9 cellular contexts compared by ENCODE assay signal in the genomic region with DNA sequence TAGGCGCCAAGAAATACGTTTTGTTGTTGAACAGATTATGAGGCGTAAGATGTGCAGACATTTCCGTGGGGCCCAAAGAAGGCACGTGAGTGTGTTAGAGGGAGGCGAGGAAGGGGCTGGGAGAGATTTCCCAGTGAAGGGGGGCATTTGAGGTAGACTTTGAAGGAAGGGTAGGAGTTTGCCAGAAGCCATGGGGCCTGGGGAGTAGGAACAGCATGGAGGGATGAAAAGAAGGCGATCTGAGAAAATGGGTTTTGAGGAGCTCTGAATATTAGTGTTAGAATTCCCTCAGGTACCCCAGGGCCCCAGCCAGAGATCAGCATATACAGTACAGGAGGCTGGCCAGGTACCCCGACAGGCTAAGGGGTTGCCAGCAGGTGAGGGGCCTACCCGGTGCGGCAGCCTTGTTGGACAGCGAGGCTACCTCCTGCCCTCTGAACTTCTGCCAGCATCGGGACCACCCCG. TPM values are rescaled to one million over a fixed set of nuclear protein-coding genes. Genes with fewer than 3 reads are reported as not detected.
A peak's percentile ranks its signal among the peaks of the same experiment; 100 is the strongest.
DNase-seq lines count a peak whose midpoint lies in the region; ATAC-seq, FAIRE-seq and TF ChIP-seq lines count a peak whose summit lies in the region.
"Had no signal": no experiment of that assay in that cellular context is flagged by ENCODE, and none has a peak within 500 bp of the region (broad histone marks: within the 10 kb centered on the region; RNA-seq: fewer than 3 reads in every experiment).

No MANE protein-coding gene starts in this region.

- H3K9me3 Mint-ChIP-seq in activated CD8-positive, alpha-beta memory T cell treated with anti-CD3 and anti-CD28 coated beads, Interleukin-2, amount 10 ng/mL, durations not matched to agents 7 days and 5 days (ENCODE audit: low read depth), result no peaks in the 10 kb centered on the region
- H3K9me3 Mint-ChIP-seq in activated naive CD4-positive, alpha-beta T cell treated with anti-CD3 and anti-CD28 coated beads, Interleukin-2, amount 50 U/mL, for 72 hours, result no peaks in the 10 kb centered on the region

- H3K4me1 ChIP-seq in kidney (ENCODE audit: control insufficient read depth in 1 of 2, insufficient read depth in 1 of 2, low read depth in 1 of 2, low read length in 2 of 2) (peaks cover 20 to 23% of the 10 kb centered on the region in 2 donors), testis (peaks cover 28% of the 10 kb centered on the region)

- no peaks in the 10 kb centered on the region for H3K27me3 ChIP-seq in testis

- WGBS in testis, 2 donors, result 29 to 35% methylated on average over 8 to 13 of the region's 13 CpGs

- TF ChIP-seq POLR2A in testis (IDR thresholded peaks at IDR 0.05), result no peak

- H3K27ac Mint-ChIP-seq in activated CD8-positive, alpha-beta memory T cell treated with anti-CD3 and anti-CD28 coated beads, Interleukin-2, amount 10 ng/mL, durations not matched to agents 7 days and 5 days, result peak overlapping the region; percentile 94
- H3K27ac Mint-ChIP-seq in activated naive CD4-positive, alpha-beta T cell treated with anti-CD3 and anti-CD28 coated beads, Interleukin-2, amount 50 U/mL, for 72 hours, result peak overlapping the region; percentile 80 to 92

- H3K9me3 ChIP-seq in kidney (ENCODE audit: control insufficient read depth in 1 of 2, low read length in 2 of 2) (no peaks in the 10 kb centered on the region), testis (no peaks in the 10 kb centered on the region)

- peak overlapping the region; percentile 46 to 77 for H3K4me3 ChIP-seq in kidney (ENCODE audit: low read length in 2 of 2)
- H3K4me3 ChIP-seq in testis, result peak overlapping the region; percentile 85 to 95

- H3K36me3 Mint-ChIP-seq in activated CD8-positive, alpha-beta memory T cell treated with anti-CD3 and anti-CD28 coated beads, Interleukin-2, amount 10 ng/mL, durations not matched to agents 7 days and 5 days, result peaks cover 29% of the 10 kb centered on the region
- peaks cover 19 to 41% of the 10 kb centered on the region in 2 donors for H3K36me3 Mint-ChIP-seq in activated naive CD4-positive, alpha-beta T cell treated with anti-CD3 and anti-CD28 coated beads, Interleukin-2, amount 50 U/mL, for 72 hours

- intact Hi-C loops in kidney (cut with DNase I) (no loop called here), testis (cut with DNase I; ENCODE audit: low total_unique reads) (no loop called here)

- peak overlapping the region; percentile 14 to 89 for H3K9ac ChIP-seq in kidney (ENCODE audit: low read length in 2 of 2)

- peaks cover 30% of the 10 kb centered on the region for H3K4me1 Mint-ChIP-seq in activated CD8-positive, alpha-beta memory T cell treated with anti-CD3 and anti-CD28 coated beads, Interleukin-2, amount 10 ng/mL, durations not matched to agents 7 days and 5 days

- CTCF ChIA-PET in activated CD8-positive, alpha-beta memory T cell treated with anti-CD3 and anti-CD28 coated beads, Interleukin-2, amount 10 ng/mL, durations not matched to agents 7 days and 5 days (lab: Charles Lee), result interaction anchor here (0.7 to 5.4 kb wide), 13 partner anchors 9 to 535 kb away, joined by 3 to 53 read pairs (median 7); partner anchors contain the start of genes ATF4, RPS19BP1 and TAB1

- TF ChIP-seq CTCF in kidney (IDR thresholded peaks at IDR 0.05; ENCODE audit: borderline replicate concordance, extremely low read depth, insufficient read depth) (no peak), testis (IDR thresholded peaks at IDR 0.05) (no peak)

- ATAC-seq in activated CD8-positive, alpha-beta memory T cell treated with anti-CD3 and anti-CD28 coated beads, Interleukin-2, amount 10 ng/mL, durations not matched to agents 7 days and 5 days, result no peak
- ATAC-seq in activated naive CD4-positive, alpha-beta T cell treated with anti-CD3 and anti-CD28 coated beads, Interleukin-2, amount 50 U/mL, for 72 hours, result no peak

- H3K36me3 ChIP-seq in kidney (ENCODE audit: control insufficient read depth in 1 of 2, insufficient read depth in 2 of 2, low read length in 2 of 2), result peaks cover 19 to 21% of the 10 kb centered on the region in 2 donors
- H3K36me3 ChIP-seq in testis (ENCODE audit: low read depth, missing control alignments), result no peaks in the 10 kb centered on the region

- peak overlapping the region; percentile 87 to 92 for H3K27ac ChIP-seq in kidney (ENCODE audit: low read depth in 2 of 2, low read length in 2 of 2)
- peak overlapping the region; percentile 86 to 87 for H3K27ac ChIP-seq in testis

- peaks cover 4% of the 10 kb centered on the region for H3K27me3 Mint-ChIP-seq in activated CD8-positive, alpha-beta memory T cell treated with anti-CD3 and anti-CD28 coated beads, Interleukin-2, amount 10 ng/mL, durations not matched to agents 7 days and 5 days

- no peak for DNase-seq in activated CD8-positive, alpha-beta memory T cell treated with anti-CD3 and anti-CD28 coated beads, Interleukin-2, amount 10 ng/mL, durations not matched to agents 7 days and 5 days
- DNase-seq in activated CD8-positive, alpha-beta memory T cell treated with anti-CD3 and anti-CD28 coated beads, Interleukin-2, amount 50 U/mL, for 4 hours, result no peak
- no peak for DNase-seq in activated naive CD4-positive, alpha-beta T cell treated with anti-CD3 and anti-CD28 coated beads, Interleukin-2, amount 50 U/mL, for 72 hours (ENCODE audit: low spot score in 2 of 2)
- no peak for DNase-seq in kidney
- DNase-seq in testis, result no peak
- DNase-seq in AG20443 (ENCODE audit: low spot score), result no peak
- no peak for DNase-seq in HuH-7 (ENCODE audit: low spot score)
- no peak for DNase-seq in iPS-NIHi11 (ENCODE audit: low spot score)

- H3K4me3 Mint-ChIP-seq in activated CD8-positive, alpha-beta memory T cell treated with anti-CD3 and anti-CD28 coated beads, Interleukin-2, amount 10 ng/mL, durations not matched to agents 7 days and 5 days, result peak overlapping the region; percentile 88

- FAIRE-seq in kidney (lab: Jason Lieb, UNC), result no peak

RNA-seq across cellular contexts. Expression of gene MIEF1, which starts 0.4 kb away (rescaled TPM):
- total RNA-seq in activated CD8-positive, alpha-beta memory T cell treated with anti-CD3 and anti-CD28 coated beads, Interleukin-2, amount 10 ng/mL, durations not matched to agents 7 days and 5 days, result 10 to 100 TPM; 40.6 to 45.7 TPM
- total RNA-seq in activated naive CD4-positive, alpha-beta T cell treated with anti-CD3 and anti-CD28 coated beads, Interleukin-2, amount 50 U/mL, for 72 hours, result 10 to 100 TPM; 37.5 to 52.2 TPM
- total RNA-seq in kidney (27.9 TPM), testis (100 to 1,000 TPM in 1 of 2 donors, 10 to 100 TPM in 1; 60.6 to 120 TPM)
- polyA plus RNA-seq in kidney (ENCODE audit: insufficient read depth, low read depth, low replicate concordance) (13.0 TPM), testis (ENCODE audit: insufficient read depth, low read depth, low replicate concordance) (78.2 TPM)

RNA-seq across cellular contexts. Expression of gene ATF4, which starts 18.7 kb away (rescaled TPM):
- total RNA-seq in activated CD8-positive, alpha-beta memory T cell treated with anti-CD3 and anti-CD28 coated beads, Interleukin-2, amount 10 ng/mL, durations not matched to agents 7 days and 5 days, result 100 to 1,000 TPM; 365 to 501 TPM
- total RNA-seq in activated naive CD4-positive, alpha-beta T cell treated with anti-CD3 and anti-CD28 coated beads, Interleukin-2, amount 50 U/mL, for 72 hours, result 100 to 1,000 TPM; 460 to 506 TPM
- 261 TPM for total RNA-seq in kidney
- 293 TPM for polyA plus RNA-seq in kidney (ENCODE audit: insufficient read depth, low read depth, low replicate concordance)
- 100 to 1,000 TPM; 192 to 228 TPM for total RNA-seq in testis
- 227 TPM for polyA plus RNA-seq in testis (ENCODE audit: insufficient read depth, low read depth, low replicate concordance)

RNA-seq across cellular contexts. Expression of gene RPS19BP1, which starts 30.9 kb away (rescaled TPM):
- total RNA-seq in activated CD8-positive, alpha-beta memory T cell treated with anti-CD3 and anti-CD28 coated beads, Interleukin-2, amount 10 ng/mL, durations not matched to agents 7 days and 5 days, result 10 to 100 TPM; 64.8 to 81.6 TPM
- 10 to 100 TPM; 47.6 to 64.2 TPM for total RNA-seq in activated naive CD4-positive, alpha-beta T cell treated with anti-CD3 and anti-CD28 coated beads, Interleukin-2, amount 50 U/mL, for 72 hours
- 51.8 TPM for total RNA-seq in kidney
- polyA plus RNA-seq in kidney (ENCODE audit: insufficient read depth, low read depth, low replicate concordance), result 180 TPM
- total RNA-seq in testis, result 100 to 1,000 TPM; 156 to 158 TPM
- polyA plus RNA-seq in testis (ENCODE audit: insufficient read depth, low read depth, low replicate concordance), result 97.7 TPM

RNA-seq across cellular contexts. Expression of gene MGAT3, which starts 44.9 kb away (rescaled TPM):
- total RNA-seq in activated CD8-positive, alpha-beta memory T cell treated with anti-CD3 and anti-CD28 coated beads, Interleukin-2, amount 10 ng/mL, durations not matched to agents 7 days and 5 days, result 1 to 10 TPM in 1 of 2 experiments, under 1 TPM in 1; 0.96 to 3.6 TPM
- total RNA-seq in activated naive CD4-positive, alpha-beta T cell treated with anti-CD3 and anti-CD28 coated beads, Interleukin-2, amount 50 U/mL, for 72 hours, result 1 to 10 TPM; 1.9 to 2.8 TPM
- 5.4 TPM for total RNA-seq in kidney
- polyA plus RNA-seq in kidney (ENCODE audit: insufficient read depth, low read depth, low replicate concordance), result 2.7 TPM
- 1 to 10 TPM; 4.6 to 6.4 TPM for total RNA-seq in testis
- polyA plus RNA-seq in testis (ENCODE audit: insufficient read depth, low read depth, low replicate concordance), result 9.7 TPM
- total RNA-seq: lung microvascular endothelial cell had no signal
